Comparison of ENCODE assay signal across 24 cellular contexts in genomic region chr13:26980099-26981031, GRCh38.
"Had no signal": no experiment of that assay in that cellular context is flagged by ENCODE, and none has a peak within 500 bp of the region (broad histone marks: within the 10 kb centered on the region; RNA-seq: fewer than 3 reads in every experiment).

No MANE protein-coding gene starts in this region.

- H3K4me3 ChIP-seq: heart right ventricle, left ventricle myocardium inferior, sigmoid colon, smooth muscle cell, stomach, uterus had no signal

- H3K27me3 Mint-ChIP-seq: activated naive CD4-positive, alpha-beta T cell treated with anti-CD3 and anti-CD28 coated beads, Interleukin-2, amount 50 U/mL, for 24 hours had no signal

- H3K27ac ChIP-seq: heart right ventricle, left ventricle myocardium inferior, sigmoid colon, stomach, uterus had no signal

- DNase-seq: activated CD4-positive, alpha-beta memory T cell treated with anti-CD3 and anti-CD28 coated beads, Interleukin-2, amount 10 ng/mL, durations not matched to agents 7 days and 5 days; activated CD4-positive, alpha-beta T cell treated with anti-CD3 and anti-CD28 coated beads, Interleukin-2, amount 10 ng/mL, durations not matched to agents 24 days and 14 days; activated gamma-delta T cell treated with Interleukin-2 at 50 U/mL for 16 hours; aorta; dermis blood vessel endothelial cell; effector CD8-positive, alpha-beta T cell; erythroblast; foreskin fibroblast; heart right ventricle; kidney glomerular epithelial cell; left ventricle myocardium inferior; nephron progenitor cell; nucleus accumbens; sigmoid colon; stimulated activated CD4-positive, alpha-beta T cell treated with anti-CD3 and anti-CD28 coated beads, Interleukin-15, amount 100 ng/mL, for 24 hours; stomach; trophoblast cell; uterus had no signal

- H3K4me1 Mint-ChIP-seq: activated naive CD4-positive, alpha-beta T cell treated with anti-CD3 and anti-CD28 coated beads, Interleukin-2, amount 50 U/mL, for 24 hours; brain had no signal

- ATAC-seq: heart right ventricle; stimulated activated memory B cell treated with anti-CD40 and anti-IgM and Interleukin-4, amounts not matched to agents 10 μg/mL and 1 μg/mL and 100 μg/mL, for 72 hours had no signal

- H3K9me3 ChIP-seq: heart right ventricle, left ventricle myocardium inferior, sigmoid colon, stomach, uterus had no signal

- H3K4me3 Mint-ChIP-seq: activated CD4-positive, alpha-beta memory T cell treated with anti-CD3 and anti-CD28 coated beads, Interleukin-2, amount 10 ng/mL, durations not matched to agents 7 days and 5 days; activated CD4-positive, alpha-beta T cell treated with anti-CD3 and anti-CD28 coated beads, Interleukin-2, amount 10 ng/mL, durations not matched to agents 24 days and 14 days; activated naive CD4-positive, alpha-beta T cell treated with anti-CD3 and anti-CD28 coated beads, Interleukin-2, amount 50 U/mL, for 24 hours; activated T-helper 1 cell treated with anti-CD3 and anti-CD28 coated beads, Interleukin-12 subunit alpha, Interleukin-12 subunit beta, Interleukin-2, Interleukin-4 antibody, amounts not matched to agents 30 ng/mL and 10 ng/mL and 1 ng/mL, durations not matched to agents 14 hours and 24 hours and 36 hours; brain; mesothelial cell of epicardium; nephron progenitor cell; stimulated activated memory B cell treated with anti-CD40 and anti-IgM and Interleukin-4, amounts not matched to agents 10 μg/mL and 1 μg/mL and 100 μg/mL, for 72 hours had no signal

- H3K4me2 ChIP-seq: smooth muscle cell had no signal

- H3K27ac Mint-ChIP-seq: activated CD4-positive, alpha-beta memory T cell treated with anti-CD3 and anti-CD28 coated beads, Interleukin-2, amount 10 ng/mL, durations not matched to agents 7 days and 5 days; activated CD4-positive, alpha-beta T cell treated with anti-CD3 and anti-CD28 coated beads, Interleukin-2, amount 10 ng/mL, durations not matched to agents 24 days and 14 days; activated naive CD4-positive, alpha-beta T cell treated with anti-CD3 and anti-CD28 coated beads, Interleukin-2, amount 50 U/mL, for 24 hours; activated T-helper 1 cell treated with anti-CD3 and anti-CD28 coated beads, Interleukin-12 subunit alpha, Interleukin-12 subunit beta, Interleukin-2, Interleukin-4 antibody, amounts not matched to agents 30 ng/mL and 10 ng/mL and 1 ng/mL, durations not matched to agents 14 hours and 24 hours and 36 hours; mesothelial cell of epicardium; nephron progenitor cell; stimulated activated memory B cell treated with anti-CD40 and anti-IgM and Interleukin-4, amounts not matched to agents 10 μg/mL and 1 μg/mL and 100 μg/mL, for 72 hours had no signal

- H3K9me3 Mint-ChIP-seq: activated CD4-positive, alpha-beta memory T cell treated with anti-CD3 and anti-CD28 coated beads, Interleukin-2, amount 10 ng/mL, durations not matched to agents 7 days and 5 days; activated CD4-positive, alpha-beta T cell treated with anti-CD3 and anti-CD28 coated beads, Interleukin-2, amount 10 ng/mL, durations not matched to agents 24 days and 14 days; activated naive CD4-positive, alpha-beta T cell treated with anti-CD3 and anti-CD28 coated beads, Interleukin-2, amount 50 U/mL, for 24 hours; activated T-helper 1 cell treated with anti-CD3 and anti-CD28 coated beads, Interleukin-12 subunit alpha, Interleukin-12 subunit beta, Interleukin-2, Interleukin-4 antibody, amounts not matched to agents 30 ng/mL and 10 ng/mL and 1 ng/mL, durations not matched to agents 14 hours and 24 hours and 36 hours; mesothelial cell of epicardium; nephron progenitor cell; stimulated activated memory B cell treated with anti-CD40 and anti-IgM and Interleukin-4, amounts not matched to agents 10 μg/mL and 1 μg/mL and 100 μg/mL, for 72 hours had no signal

- H3K36me3 Mint-ChIP-seq: activated naive CD4-positive, alpha-beta T cell treated with anti-CD3 and anti-CD28 coated beads, Interleukin-2, amount 50 U/mL, for 24 hours; brain; mesothelial cell of epicardium; stimulated activated memory B cell treated with anti-CD40 and anti-IgM and Interleukin-4, amounts not matched to agents 10 μg/mL and 1 μg/mL and 100 μg/mL, for 72 hours had no signal

- H3K27me3 ChIP-seq: heart right ventricle, sigmoid colon, stomach, uterus had no signal

- H3K36me3 ChIP-seq: heart right ventricle, left ventricle myocardium inferior, sigmoid colon, stomach, uterus had no signal
